Comparison of ENCODE assay signal across 2 cellular contexts in the genomic region with DNA sequence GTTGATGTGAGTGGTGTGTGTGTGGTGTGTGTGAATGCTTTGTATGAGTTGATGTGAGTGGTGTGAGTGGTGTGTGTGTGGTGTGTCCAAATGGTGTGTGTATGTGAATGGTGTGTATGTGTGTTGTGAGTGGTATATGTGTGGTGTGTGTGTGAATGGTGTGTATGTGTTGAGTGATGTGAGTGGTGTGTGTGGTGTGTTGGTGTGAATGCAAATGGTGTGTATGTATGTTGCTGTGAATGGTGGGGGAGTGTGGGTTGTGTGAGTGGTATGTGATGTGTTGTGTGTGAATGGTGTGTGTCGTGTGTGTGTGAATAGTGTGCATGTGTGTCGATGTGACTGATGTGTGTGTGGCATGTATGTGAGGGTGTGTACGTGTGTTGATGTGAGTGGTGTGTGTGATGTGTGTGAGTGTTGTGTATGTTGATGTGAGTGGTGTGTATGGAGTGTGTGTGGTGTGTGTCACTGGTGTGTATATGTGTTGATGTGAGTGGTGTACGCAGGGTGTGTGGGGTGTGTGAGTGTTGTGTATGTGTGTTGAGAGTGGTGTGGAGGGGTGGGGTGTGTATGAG.
TF ChIP-seq lines count a peak whose summit lies in the region.

No MANE protein-coding gene starts in this region.

TF ChIP-seq in HepG2, 621 proteins besides CTCF, POLR2A, EP300 and RAD21:
- TF ChIP-seq ATF7 (IDR thresholded peaks at IDR 0.05) (peak; percentile 1; the same call in 1 of the 2 replicates), ATF7 (CRISPR knock-in tag; IDR thresholded peaks at IDR 0.05) (no peak), XRCC5 (optimal IDR thresholded peaks at IDR 0.05; ENCODE audit: low read length) (no peak), PLRG1 (conservative IDR thresholded peaks at IDR 0.05) (0 out of 2 replicates have a peak, but pooled peaks have one; percentile 30), ZNF292 (CRISPR knock-in tag; IDR thresholded peaks at IDR 0.05; ENCODE audit: borderline replicate concordance, low read depth) (no peak), PHB2 (IDR thresholded peaks at IDR 0.05; ENCODE audit: partially characterized antibody) (peak; percentile 66), CENPT (CRISPR knock-in tag; IDR thresholded peaks at IDR 0.05; ENCODE audit: low read depth) (0 out of 2 replicates have a peak, but pooled peaks have one; percentile 35)
- TF ChIP-seq, protein P1, sequence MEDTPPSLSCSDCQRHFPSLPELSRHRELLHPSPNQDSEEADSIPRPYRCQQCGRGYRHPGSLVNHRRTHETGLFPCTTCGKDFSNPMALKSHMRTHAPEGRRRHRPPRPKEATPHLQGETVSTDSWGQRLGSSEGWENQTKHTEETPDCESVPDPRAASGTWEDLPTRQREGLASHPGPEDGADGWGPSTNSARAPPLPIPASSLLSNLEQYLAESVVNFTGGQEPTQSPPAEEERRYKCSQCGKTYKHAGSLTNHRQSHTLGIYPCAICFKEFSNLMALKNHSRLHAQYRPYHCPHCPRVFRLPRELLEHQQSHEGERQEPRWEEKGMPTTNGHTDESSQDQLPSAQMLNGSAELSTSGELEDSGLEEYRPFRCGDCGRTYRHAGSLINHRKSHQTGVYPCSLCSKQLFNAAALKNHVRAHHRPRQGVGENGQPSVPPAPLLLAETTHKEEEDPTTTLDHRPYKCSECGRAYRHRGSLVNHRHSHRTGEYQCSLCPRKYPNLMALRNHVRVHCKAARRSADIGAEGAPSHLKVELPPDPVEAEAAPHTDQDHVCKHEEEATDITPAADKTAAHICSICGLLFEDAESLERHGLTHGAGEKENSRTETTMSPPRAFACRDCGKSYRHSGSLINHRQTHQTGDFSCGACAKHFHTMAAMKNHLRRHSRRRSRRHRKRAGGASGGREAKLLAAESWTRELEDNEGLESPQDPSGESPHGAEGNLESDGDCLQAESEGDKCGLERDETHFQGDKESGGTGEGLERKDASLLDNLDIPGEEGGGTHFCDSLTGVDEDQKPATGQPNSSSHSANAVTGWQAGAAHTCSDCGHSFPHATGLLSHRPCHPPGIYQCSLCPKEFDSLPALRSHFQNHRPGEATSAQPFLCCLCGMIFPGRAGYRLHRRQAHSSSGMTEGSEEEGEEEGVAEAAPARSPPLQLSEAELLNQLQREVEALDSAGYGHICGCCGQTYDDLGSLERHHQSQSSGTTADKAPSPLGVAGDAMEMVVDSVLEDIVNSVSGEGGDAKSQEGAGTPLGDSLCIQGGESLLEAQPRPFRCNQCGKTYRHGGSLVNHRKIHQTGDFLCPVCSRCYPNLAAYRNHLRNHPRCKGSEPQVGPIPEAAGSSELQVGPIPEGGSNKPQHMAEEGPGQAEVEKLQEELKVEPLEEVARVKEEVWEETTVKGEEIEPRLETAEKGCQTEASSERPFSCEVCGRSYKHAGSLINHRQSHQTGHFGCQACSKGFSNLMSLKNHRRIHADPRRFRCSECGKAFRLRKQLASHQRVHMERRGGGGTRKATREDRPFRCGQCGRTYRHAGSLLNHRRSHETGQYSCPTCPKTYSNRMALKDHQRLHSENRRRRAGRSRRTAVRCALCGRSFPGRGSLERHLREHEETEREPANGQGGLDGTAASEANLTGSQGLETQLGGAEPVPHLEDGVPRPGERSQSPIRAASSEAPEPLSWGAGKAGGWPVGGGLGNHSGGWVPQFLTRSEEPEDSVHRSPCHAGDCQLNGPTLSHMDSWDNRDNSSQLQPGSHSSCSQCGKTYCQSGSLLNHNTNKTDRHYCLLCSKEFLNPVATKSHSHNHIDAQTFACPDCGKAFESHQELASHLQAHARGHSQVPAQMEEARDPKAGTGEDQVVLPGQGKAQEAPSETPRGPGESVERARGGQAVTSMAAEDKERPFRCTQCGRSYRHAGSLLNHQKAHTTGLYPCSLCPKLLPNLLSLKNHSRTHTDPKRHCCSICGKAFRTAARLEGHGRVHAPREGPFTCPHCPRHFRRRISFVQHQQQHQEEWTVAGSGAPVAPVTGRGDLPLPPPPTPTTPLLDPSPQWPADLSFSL (CRISPR knock-in tag; IDR thresholded peaks at IDR 0.05) = peak; percentile 32; the same call in 1 of the 2 replicates
- TF ChIP-seq, protein P2, sequence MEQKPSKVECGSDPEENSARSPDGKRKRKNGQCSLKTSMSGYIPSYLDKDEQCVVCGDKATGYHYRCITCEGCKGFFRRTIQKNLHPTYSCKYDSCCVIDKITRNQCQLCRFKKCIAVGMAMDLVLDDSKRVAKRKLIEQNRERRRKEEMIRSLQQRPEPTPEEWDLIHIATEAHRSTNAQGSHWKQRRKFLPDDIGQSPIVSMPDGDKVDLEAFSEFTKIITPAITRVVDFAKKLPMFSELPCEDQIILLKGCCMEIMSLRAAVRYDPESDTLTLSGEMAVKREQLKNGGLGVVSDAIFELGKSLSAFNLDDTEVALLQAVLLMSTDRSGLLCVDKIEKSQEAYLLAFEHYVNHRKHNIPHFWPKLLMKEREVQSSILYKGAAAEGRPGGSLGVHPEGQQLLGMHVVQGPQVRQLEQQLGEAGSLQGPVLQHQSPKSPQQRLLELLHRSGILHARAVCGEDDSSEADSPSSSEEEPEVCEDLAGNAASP (CRISPR knock-in tag; IDR thresholded peaks at IDR 0.05; ENCODE audit: borderline replicate concordance) = no peak

TF ChIP-seq in K562, 482 proteins besides CTCF, POLR2A, EP300 and RAD21:
- TF ChIP-seq, protein P3, sequence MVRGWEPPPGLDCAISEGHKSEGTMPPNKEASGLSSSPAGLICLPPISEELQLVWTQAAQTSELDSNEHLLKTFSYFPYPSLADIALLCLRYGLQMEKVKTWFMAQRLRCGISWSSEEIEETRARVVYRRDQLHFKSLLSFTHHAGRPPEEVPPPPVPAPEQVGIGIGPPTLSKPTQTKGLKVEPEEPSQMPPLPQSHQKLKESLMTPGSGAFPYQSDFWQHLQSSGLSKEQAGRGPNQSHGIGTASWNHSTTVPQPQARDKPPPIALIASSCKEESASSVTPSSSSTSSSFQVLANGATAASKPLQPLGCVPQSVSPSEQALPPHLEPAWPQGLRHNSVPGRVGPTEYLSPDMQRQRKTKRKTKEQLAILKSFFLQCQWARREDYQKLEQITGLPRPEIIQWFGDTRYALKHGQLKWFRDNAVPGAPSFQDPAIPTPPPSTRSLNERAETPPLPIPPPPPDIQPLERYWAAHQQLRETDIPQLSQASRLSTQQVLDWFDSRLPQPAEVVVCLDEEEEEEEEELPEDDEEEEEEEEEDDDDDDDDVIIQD (CRISPR knock-in tag; IDR thresholded peaks at IDR 0.05) = no peak
- peak; percentile 33 for TF ChIP-seq PHF20 (IDR thresholded peaks at IDR 0.05; ENCODE audit: partially characterized antibody)
- TF ChIP-seq RAD51 (IDR thresholded peaks at IDR 0.05; ENCODE audit: borderline replicate concordance, low read depth) = no peak
TF ChIP-seq in K562: peak in this region for 1.
